26 cellular contexts compared by ENCODE assay signal in the genomic region with DNA sequence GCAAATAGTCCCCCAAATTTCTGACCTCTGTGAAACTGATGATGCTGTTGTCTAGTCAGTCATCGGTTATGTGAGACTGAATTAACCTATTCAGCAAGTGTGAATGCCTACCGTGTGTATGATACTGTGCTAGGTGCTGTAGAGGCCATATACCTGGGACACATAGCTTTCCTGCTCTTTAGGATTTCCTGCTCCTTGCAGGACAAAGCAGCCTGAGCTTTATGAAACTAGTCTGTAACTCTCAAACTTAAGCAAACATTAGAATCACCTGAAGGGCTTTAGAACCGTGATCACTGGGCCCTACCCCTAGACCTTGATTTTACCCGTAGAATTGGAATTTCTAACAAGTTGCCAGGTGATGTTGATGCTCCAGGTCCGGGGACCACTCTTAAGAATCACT. TPM values are rescaled to one million over a fixed set of nuclear protein-coding genes. Genes with fewer than 3 reads are reported as not detected.
DNase-seq lines count a peak whose midpoint lies in the region; ATAC-seq and TF ChIP-seq lines count a peak whose summit lies in the region.
"Had no signal": no experiment of that assay in that cellular context is flagged by ENCODE, and none has a peak within 500 bp of the region (broad histone marks: within the 10 kb centered on the region; RNA-seq: fewer than 3 reads in every experiment).

No MANE protein-coding gene starts in this region.

- H4K20me1 ChIP-seq in OCI-LY1 (ENCODE audit: insufficient read depth, low read length): peaks cover 6% of the 10 kb centered on the region

- peak overlapping the region; percentile 11; the same call in 1 of the 2 replicates for H3K4me2 ChIP-seq in OCI-LY1 (ENCODE audit: low read length)
- H3K4me2 ChIP-seq: KMS-11 had no signal

- intact Hi-C loops in left colon (cut with DNase I, micrococcal nuclease): no loop called here

- H3K36me3 ChIP-seq in OCI-LY1 (ENCODE audit: insufficient read depth, low read length): no peaks in the 10 kb centered on the region; the same call in 1 of the 2 replicates
- H3K36me3 ChIP-seq: colonic mucosa, uterus had no signal

- DNase-seq in GM13976 (ENCODE audit: low spot score): peak; percentile 24
- DNase-seq in left colon: no peak
- DNase-seq in stimulated activated naive B cell treated with anti-CD40 and anti-IgM and Interleukin-4, amounts not matched to agents 10 μg/mL and 1 μg/mL and 100 μg/mL, for 72 hours: no peak
- no peak for DNase-seq in T-helper 17 cell
- no peak for DNase-seq in T1000 (lab: John Stamatoyannopoulos, UW)
- no peak for DNase-seq in SKM-1 (lab: John Stamatoyannopoulos, UW; ENCODE audit: unreplicated experiment)
- no peak for DNase-seq in anterior cingulate cortex (lab: John Stamatoyannopoulos, UW)
- DNase-seq: activated CD4-positive, alpha-beta T cell treated with anti-CD3 and anti-CD28 coated beads, Interleukin-2, amount 50 U/mL, for 48 hours; activated naive CD4-positive, alpha-beta T cell treated with anti-CD3 and anti-CD28 coated beads, Interleukin-2, amount 50 U/mL, for 16 hours; amygdala; colonic mucosa; DMS79; effector CD8-positive, alpha-beta T cell; foreskin fibroblast; heart right ventricle; NCI-H146; NCI-H510A; SIG-M5; small intestine; SW 1271; uterus had no signal

- no peak overlapping the region for H3K27ac ChIP-seq in OCI-LY1 (ENCODE audit: low read depth, low read length, poor library complexity, severe bottlenecking)
- H3K27ac ChIP-seq: C4-2B, colonic mucosa, KMS-11 had no signal

- no peak overlapping the region for H2AFZ ChIP-seq in OCI-LY1 (ENCODE audit: low read length)

- in situ Hi-C loops in GM13976 (cut with MboI; ENCODE audit: low sequenced_read_pairs, unreplicated experiment): no loop called here

- peaks cover 66% of the 10 kb centered on the region for H3K4me1 ChIP-seq in OCI-LY1 (ENCODE audit: insufficient read depth, low read length, severe bottlenecking)

- H3K27ac Mint-ChIP-seq in stimulated activated naive B cell treated with anti-CD40 and anti-IgM and Interleukin-4, amounts not matched to agents 10 μg/mL and 1 μg/mL and 100 μg/mL, for 72 hours: peak overlapping the region; percentile 25
- no peak overlapping the region for H3K27ac Mint-ChIP-seq in T-helper 17 cell
- H3K27ac Mint-ChIP-seq: natural killer cell treated with Interleukin-12 subunit alpha and Interleukin-12 subunit beta and Interleukin-15 and Interleukin-18, amount 100 ng/mL, for 72 hours had no signal

- TF ChIP-seq CTCF in GM13976 (IDR thresholded peaks at IDR 0.05; ENCODE audit: borderline replicate concordance, control extremely low read depth, extremely low read depth, insufficient read depth, missing control alignments) (no peak), OCI-LY1 (IDR thresholded peaks at IDR 0.05; ENCODE audit: low read length) (no peak)

- H3F3A ChIP-seq in OCI-LY1 (ENCODE audit: insufficient read depth, low read length): peaks cover 4% of the 10 kb centered on the region

- peaks cover 4 to 6% of the 10 kb centered on the region in 2 donors for H3K36me3 Mint-ChIP-seq in stimulated activated naive B cell treated with anti-CD40 and anti-IgM and Interleukin-4, amounts not matched to agents 10 μg/mL and 1 μg/mL and 100 μg/mL, for 72 hours
- peaks cover 3% of the 10 kb centered on the region for H3K36me3 Mint-ChIP-seq in T-helper 17 cell (ENCODE audit: low read depth)
- H3K36me3 Mint-ChIP-seq: natural killer cell treated with Interleukin-12 subunit alpha and Interleukin-12 subunit beta and Interleukin-15 and Interleukin-18, amount 100 ng/mL, for 72 hours had no signal

- H3K4me3 Mint-ChIP-seq in stimulated activated naive B cell treated with anti-CD40 and anti-IgM and Interleukin-4, amounts not matched to agents 10 μg/mL and 1 μg/mL and 100 μg/mL, for 72 hours: no peak overlapping the region
- H3K4me3 Mint-ChIP-seq in T-helper 17 cell: no peak overlapping the region
- H3K4me3 Mint-ChIP-seq: natural killer cell treated with Interleukin-12 subunit alpha and Interleukin-12 subunit beta and Interleukin-15 and Interleukin-18, amount 100 ng/mL, for 72 hours had no signal

- no peaks in the 10 kb centered on the region for H3K9me3 Mint-ChIP-seq in stimulated activated naive B cell treated with anti-CD40 and anti-IgM and Interleukin-4, amounts not matched to agents 10 μg/mL and 1 μg/mL and 100 μg/mL, for 72 hours
- H3K9me3 Mint-ChIP-seq: natural killer cell treated with Interleukin-12 subunit alpha and Interleukin-12 subunit beta and Interleukin-15 and Interleukin-18, amount 100 ng/mL, for 72 hours had no signal

- no peak overlapping the region for H3K4me3 ChIP-seq in OCI-LY1 (ENCODE audit: low read depth, low read length, poor library complexity, severe bottlenecking)
- H3K4me3 ChIP-seq: colonic mucosa, heart right ventricle, uterus had no signal

- H3K9me3 ChIP-seq in OCI-LY1 (ENCODE audit: low read length): no peaks in the 10 kb centered on the region
- no peaks in the 10 kb centered on the region for H3K9me3 ChIP-seq in T-helper 17 cell (ENCODE audit: control insufficient read depth, low read length, poor library complexity, severe bottlenecking)
- H3K9me3 ChIP-seq: colonic mucosa, heart right ventricle, uterus had no signal

- H3K27me3 Mint-ChIP-seq in stimulated activated naive B cell treated with anti-CD40 and anti-IgM and Interleukin-4, amounts not matched to agents 10 μg/mL and 1 μg/mL and 100 μg/mL, for 72 hours: no peaks in the 10 kb centered on the region
- H3K27me3 Mint-ChIP-seq in T-helper 17 cell: no peaks in the 10 kb centered on the region
- H3K27me3 Mint-ChIP-seq: natural killer cell treated with Interleukin-12 subunit alpha and Interleukin-12 subunit beta and Interleukin-15 and Interleukin-18, amount 100 ng/mL, for 72 hours had no signal

- peaks cover 23 to 63% of the 10 kb centered on the region in 2 donors for H3K4me1 Mint-ChIP-seq in stimulated activated naive B cell treated with anti-CD40 and anti-IgM and Interleukin-4, amounts not matched to agents 10 μg/mL and 1 μg/mL and 100 μg/mL, for 72 hours
- peaks cover 46% of the 10 kb centered on the region for H3K4me1 Mint-ChIP-seq in T-helper 17 cell

- no peak overlapping the region for H3K9ac ChIP-seq in OCI-LY1 (ENCODE audit: low read length)
- H3K9ac ChIP-seq: KMS-11 had no signal

- peaks cover 93% of the 10 kb centered on the region for H3K79me2 ChIP-seq in OCI-LY1 (ENCODE audit: insufficient read depth, low read length)

- H3K9me2 ChIP-seq in OCI-LY1 (ENCODE audit: low read depth, low read length): no peaks in the 10 kb centered on the region

- ATAC-seq in left colon: peak; percentile 30
- peak in 1 of 2 donors; percentile 25 for ATAC-seq in stimulated activated naive B cell treated with anti-CD40 and anti-IgM and Interleukin-4, amounts not matched to agents 10 μg/mL and 1 μg/mL and 100 μg/mL, for 72 hours (replicated peaks)
- ATAC-seq in T-helper 17 cell: no peak
- ATAC-seq: heart right ventricle; natural killer cell treated with Interleukin-12 subunit alpha and Interleukin-12 subunit beta and Interleukin-15 and Interleukin-18, amount 100 ng/mL, for 72 hours; Panc1 had no signal

- H3K27me3 ChIP-seq in OCI-LY1 (ENCODE audit: insufficient read depth, low read length): no peaks in the 10 kb centered on the region
- H3K27me3 ChIP-seq: colonic mucosa, heart right ventricle, uterus had no signal

RNA-seq across cellular contexts. Expression of gene MARK3, which starts 6.9 kb away (rescaled TPM):
- 10 to 100 TPM; 55.6 to 68.4 TPM for total RNA-seq in left colon
- total RNA-seq in T-helper 17 cell: 100 to 1,000 TPM; 121 to 136 TPM

RNA-seq across cellular contexts. Expression of gene EIF5, which starts 58.1 kb away (rescaled TPM):
- 100 to 1,000 TPM; 222 to 295 TPM for total RNA-seq in left colon
- total RNA-seq in T-helper 17 cell: 100 to 1,000 TPM; 649 to 800 TPM
